ENCODE assay signal across 18 cellular contexts in the genomic region with DNA sequence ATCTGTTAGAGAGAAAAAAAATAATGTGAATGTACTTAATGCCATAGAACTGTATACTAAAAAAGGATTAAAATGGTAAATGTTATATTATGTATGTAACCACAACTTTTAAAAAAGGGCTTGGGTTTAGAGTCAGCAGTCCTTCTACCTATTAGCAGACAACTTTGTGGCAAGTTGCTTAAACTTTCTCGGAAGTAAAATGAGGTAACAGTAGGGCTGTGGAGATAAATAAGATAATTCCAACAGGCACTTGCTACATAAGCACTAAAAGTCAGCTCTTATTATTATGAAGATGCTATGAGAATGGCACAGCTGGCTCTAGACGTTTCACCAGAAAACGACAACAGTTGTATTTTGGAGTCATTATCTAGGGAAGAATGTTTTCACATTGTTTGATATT.
"Had no signal": no experiment of that assay in that cellular context is flagged by ENCODE, and none has a peak within 500 bp of the region (broad histone marks: within the 10 kb centered on the region; RNA-seq: fewer than 3 reads in every experiment).

No MANE protein-coding gene starts in this region.

- H3K9me3 ChIP-seq: tibial artery, upper lobe of left lung, uterus had no signal

- DNase-seq: effector CD4-positive, alpha-beta T cell; heart left ventricle; hypothalamus; kidney glomerular epithelial cell; mammary epithelial cell; naive thymus-derived CD8-positive, alpha-beta T cell; posterior cingulate gyrus; spleen; stimulated activated CD4-positive, alpha-beta T cell treated with anti-CD3 and anti-CD28 coated beads, Interleukin-15, amount 100 ng/mL, for 24 hours; stimulated activated CD4-positive, alpha-beta T cell treated with anti-CD3 and anti-CD28 coated beads, Interleukin-1b, Interleukin-23, amount 100 ng/mL, for 48 hours; stimulated activated CD4-positive, alpha-beta T cell treated with anti-CD3 and anti-CD28 coated beads, Interleukin-4, amount 100 ng/mL, for 24 hours; tibial artery; upper lobe of left lung; uterus had no signal

- H3K4me3 Mint-ChIP-seq: stimulated activated memory B cell treated with anti-CD40 and anti-IgM and Interleukin-4, amounts not matched to agents 10 μg/mL and 1 μg/mL and 100 μg/mL, for 72 hours; stimulated activated naive CD8-positive, alpha-beta T cell treated with anti-CD3 and anti-CD28 coated beads, Interleukin-15, Interleukin-2, amounts not matched to agents 100 ng/mL and 50 ng/mL, for 24 hours had no signal

- H3K27me3 Mint-ChIP-seq: naive thymus-derived CD8-positive, alpha-beta T cell; stimulated activated naive CD8-positive, alpha-beta T cell treated with anti-CD3 and anti-CD28 coated beads, Interleukin-15, Interleukin-2, amounts not matched to agents 100 ng/mL and 50 ng/mL, for 24 hours had no signal

- H3K9me3 Mint-ChIP-seq: stimulated activated memory B cell treated with anti-CD40 and anti-IgM and Interleukin-4, amounts not matched to agents 10 μg/mL and 1 μg/mL and 100 μg/mL, for 72 hours had no signal

- ATAC-seq: esophagus mucosa; heart left ventricle; naive thymus-derived CD8-positive, alpha-beta T cell; sciatic nerve; stimulated activated memory B cell treated with anti-CD40 and anti-IgM and Interleukin-4, amounts not matched to agents 10 μg/mL and 1 μg/mL and 100 μg/mL, for 72 hours had no signal

- H3K27ac ChIP-seq: heart left ventricle, spleen, tibial artery, upper lobe of left lung, uterus had no signal

- H3K36me3 Mint-ChIP-seq: stimulated activated memory B cell treated with anti-CD40 and anti-IgM and Interleukin-4, amounts not matched to agents 10 μg/mL and 1 μg/mL and 100 μg/mL, for 72 hours had no signal

- H3K4me3 ChIP-seq: heart left ventricle, spleen, tibial artery, upper lobe of left lung, uterus had no signal

- H3K27ac Mint-ChIP-seq: stimulated activated memory B cell treated with anti-CD40 and anti-IgM and Interleukin-4, amounts not matched to agents 10 μg/mL and 1 μg/mL and 100 μg/mL, for 72 hours had no signal

- H3K36me3 ChIP-seq: tibial artery, uterus had no signal

- H3K4me1 ChIP-seq: uterus had no signal

- H3K27me3 ChIP-seq: heart left ventricle, spleen, tibial artery, upper lobe of left lung, uterus had no signal
